21 cellular contexts compared by ENCODE assay signal in the genomic region with DNA sequence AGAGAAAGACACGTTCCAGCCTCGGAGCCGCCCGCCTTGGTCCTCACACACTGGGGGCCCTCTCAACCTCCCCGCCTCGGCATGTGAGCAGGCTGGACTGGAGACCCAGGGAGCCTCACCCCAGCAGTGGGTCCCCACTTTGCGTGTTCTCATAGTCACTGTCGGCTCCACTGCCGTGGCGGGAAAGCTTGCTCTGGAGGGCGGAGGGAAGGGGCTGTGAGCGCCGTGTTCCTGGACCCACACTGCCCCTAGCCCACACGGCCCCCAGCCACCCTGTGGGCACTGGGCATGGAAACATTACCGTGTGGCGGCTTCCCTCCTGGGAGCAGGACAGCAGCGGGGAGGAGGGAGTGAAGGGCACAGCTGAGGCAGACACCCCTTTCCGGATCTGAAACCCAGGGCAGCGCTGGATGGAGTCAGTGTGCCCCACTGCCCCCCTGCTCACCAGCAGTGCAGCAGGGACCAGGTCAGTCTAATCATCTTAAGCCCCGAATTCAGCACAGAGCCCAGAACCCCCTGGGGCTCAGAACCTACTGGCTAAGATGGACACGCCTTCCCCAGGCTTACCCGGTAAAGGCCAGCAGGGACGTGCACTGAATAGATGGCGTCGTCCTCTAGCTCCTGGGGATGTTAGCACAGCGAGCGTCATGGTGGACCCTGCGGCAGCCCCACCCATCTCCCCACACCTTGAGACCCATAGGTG. TPM values are rescaled to one million over a fixed set of nuclear protein-coding genes. Genes with fewer than 3 reads are reported as not detected.
DNase-seq lines count a peak whose midpoint lies in the region; ATAC-seq and TF ChIP-seq lines count a peak whose summit lies in the region.
"Had no signal": no experiment of that assay in that cellular context is flagged by ENCODE, and none has a peak within 500 bp of the region (broad histone marks: within the 10 kb centered on the region; RNA-seq: fewer than 3 reads in every experiment).

No MANE protein-coding gene starts in this region.

- H3K9me3 Mint-ChIP-seq in stimulated activated effector memory CD8-positive, alpha-beta T cell treated with anti-CD3 and anti-CD28 coated beads, Interleukin-12 subunit alpha, Interleukin-12 subunit beta, amount 100 ng/mL, for 72 hours, result no peaks in the 10 kb centered on the region
- H3K9me3 Mint-ChIP-seq: activated CD4-positive, alpha-beta T cell treated with anti-CD3 and anti-CD28 coated beads, Interleukin-2, amount 10 ng/mL, durations not matched to agents 7 days and 5 days; activated naive CD8-positive, alpha-beta T cell treated with anti-CD3 and anti-CD28 coated beads, Interleukin-2, amount 50 U/mL, for 24 hours; CD8-positive, alpha-beta T cell; endodermal cell; neural progenitor cell had no signal

- peak overlapping the region; percentile 57 for H3K9ac ChIP-seq in BLaER1
- H3K9ac ChIP-seq: GM23248, neural progenitor cell, SK-N-SH had no signal

- no peak overlapping the region for H2AFZ ChIP-seq in hepatocyte
- H2AFZ ChIP-seq: GM23248, neural progenitor cell had no signal

- H3K27me3 ChIP-seq in A673 (replicated peaks; ENCODE audit: insufficient read depth, low read depth, low read length, poor library complexity), result no peaks in the 10 kb centered on the region
- no peaks in the 10 kb centered on the region for H3K27me3 ChIP-seq in BLaER1
- no peaks in the 10 kb centered on the region for H3K27me3 ChIP-seq in hepatocyte
- no peaks in the 10 kb centered on the region for H3K27me3 ChIP-seq in tibial nerve
- H3K27me3 ChIP-seq: gastroesophageal sphincter, MG63, neural progenitor cell had no signal

- no peak for TF ChIP-seq EP300 in tibial nerve (IDR thresholded peaks at IDR 0.05)

- POLR2A ChIA-PET in A673 (lab: Charles Lee; ENCODE audit: low non-redundant PET), result no interaction called here

- H4K20me1 ChIP-seq in BLaER1 (peaks cover 93% of the 10 kb centered on the region), hepatocyte (ENCODE audit: insufficient read depth, poor library complexity, severe bottlenecking) (no peaks in the 10 kb centered on the region)

- H3K27ac ChIP-seq in A673 (ENCODE audit: low read depth, low read length, poor library complexity, severe bottlenecking) (peak overlapping the region; percentile 23), BLaER1 (peak overlapping the region; percentile 59), hepatocyte (peak overlapping the region; percentile 87), tibial nerve (peak overlapping the region in 1 of 4 donors; percentile 90)
- H3K27ac ChIP-seq: gastroesophageal sphincter, GM23248, neural progenitor cell, prostate gland had no signal

- TF ChIP-seq POLR2A in tibial nerve (IDR thresholded peaks at IDR 0.05), result no peak

- CTCF ChIA-PET in A673 (lab: Charles Lee), result interaction anchor here (1.0 kb wide), 1 partner anchor 426 kb away, joined by 3 read pairs; no protein-coding TSS in a partner anchor

- H3K4me3 ChIP-seq in A673 (ENCODE audit: low read depth, low read length, poor library complexity, severe bottlenecking) (no peak overlapping the region), BLaER1 (no peak overlapping the region), hepatocyte (no peak overlapping the region), tibial nerve (no peak overlapping the region)
- H3K4me3 ChIP-seq: gastroesophageal sphincter, GM23248, MG63, neural progenitor cell, prostate gland had no signal

- peaks cover 33% of the 10 kb centered on the region for H3K4me1 Mint-ChIP-seq in stimulated activated effector memory CD8-positive, alpha-beta T cell treated with anti-CD3 and anti-CD28 coated beads, Interleukin-12 subunit alpha, Interleukin-12 subunit beta, amount 100 ng/mL, for 72 hours

- peak overlapping the region; percentile 61 for H3K27ac Mint-ChIP-seq in stimulated activated effector memory CD8-positive, alpha-beta T cell treated with anti-CD3 and anti-CD28 coated beads, Interleukin-12 subunit alpha, Interleukin-12 subunit beta, amount 100 ng/mL, for 72 hours
- H3K27ac Mint-ChIP-seq: activated CD4-positive, alpha-beta T cell treated with anti-CD3 and anti-CD28 coated beads, Interleukin-2, amount 10 ng/mL, durations not matched to agents 7 days and 5 days; activated naive CD8-positive, alpha-beta T cell treated with anti-CD3 and anti-CD28 coated beads, Interleukin-2, amount 50 U/mL, for 24 hours; CD8-positive, alpha-beta T cell; endodermal cell; neural progenitor cell had no signal

- H3K4me2 ChIP-seq in BLaER1, result peak overlapping the region; percentile 59
- no peak overlapping the region for H3K4me2 ChIP-seq in hepatocyte
- H3K4me2 ChIP-seq: neural progenitor cell, SK-N-SH had no signal

- peaks cover 70% of the 10 kb centered on the region for H3K36me3 Mint-ChIP-seq in stimulated activated effector memory CD8-positive, alpha-beta T cell treated with anti-CD3 and anti-CD28 coated beads, Interleukin-12 subunit alpha, Interleukin-12 subunit beta, amount 100 ng/mL, for 72 hours

- H3K9me3 ChIP-seq in A673 (ENCODE audit: low read depth, low read length, poor library complexity, severe bottlenecking) (no peaks in the 10 kb centered on the region), BLaER1 (no peaks in the 10 kb centered on the region), hepatocyte (ENCODE audit: low read depth) (no peaks in the 10 kb centered on the region), tibial nerve (no peaks in the 10 kb centered on the region)
- H3K9me3 ChIP-seq: gastroesophageal sphincter, MG63, prostate gland, SK-N-SH had no signal

- peaks cover 10% of the 10 kb centered on the region for H3K79me2 ChIP-seq in hepatocyte

- intact Hi-C loops in A673 (cut with micrococcal nuclease; ENCODE audit: unreplicated experiment), result no loop called here

- H3K4me1 ChIP-seq in A673 (ENCODE audit: insufficient read depth, low read length, poor library complexity, severe bottlenecking) (peaks cover 16% of the 10 kb centered on the region), BLaER1 (peaks cover 66% of the 10 kb centered on the region), hepatocyte (ENCODE audit: insufficient read depth) (peaks cover 19% of the 10 kb centered on the region), tibial nerve (peaks cover 0 to 77% (median 27%) of the 10 kb centered on the region in 4 donors)
- H3K4me1 ChIP-seq: prostate gland had no signal

- H3K9me2 ChIP-seq in hepatocyte (replicated peaks; ENCODE audit: insufficient read depth), result no peaks in the 10 kb centered on the region
- H3K9me2 ChIP-seq: SK-N-SH had no signal

- no peak for ATAC-seq in stimulated activated effector memory CD8-positive, alpha-beta T cell treated with anti-CD3 and anti-CD28 coated beads, Interleukin-12 subunit alpha, Interleukin-12 subunit beta, amount 100 ng/mL, for 72 hours
- ATAC-seq: activated naive CD8-positive, alpha-beta T cell treated with anti-CD3 and anti-CD28 coated beads, Interleukin-2, amount 50 U/mL, for 24 hours; CD8-positive, alpha-beta T cell; gastroesophageal sphincter had no signal

- no peak for DNase-seq in A673 (ENCODE audit: low spot score)
- DNase-seq in hepatocyte (ENCODE audit: low spot score), result no peak
- no peak for DNase-seq in stimulated activated effector memory CD8-positive, alpha-beta T cell treated with anti-CD3 and anti-CD28 coated beads, Interleukin-12 subunit alpha, Interleukin-12 subunit beta, amount 100 ng/mL, for 72 hours (ENCODE audit: low spot score in 2 of 2)
- no peak for DNase-seq in GM20000 (ENCODE audit: low spot score)
- no peak for DNase-seq in DMS153 treated with DMSO at 0.1 percent for 48 hours (lab: John Stamatoyannopoulos, UW; ENCODE audit: unreplicated experiment)
- DNase-seq in tibial nerve (ENCODE audit: low spot score in 2 of 2), result no peak
- DNase-seq: activated CD4-positive, alpha-beta T cell treated with anti-CD3 and anti-CD28 coated beads, Interleukin-2, amount 10 ng/mL, durations not matched to agents 7 days and 5 days; activated naive CD8-positive, alpha-beta T cell treated with anti-CD3 and anti-CD28 coated beads, Interleukin-2, amount 50 U/mL, for 24 hours; CD8-positive, alpha-beta T cell; endodermal cell; GM23248; KBM-7; MG63; NCI-H2029 treated with DMSO at 0.1 percent for 48 hours; NCI-H774; RPMI8226; SK-N-SH had no signal

- H3K36me3 ChIP-seq in A673 (ENCODE audit: insufficient read depth, low read length, poor library complexity, severe bottlenecking) (peaks cover 72% of the 10 kb centered on the region), BLaER1 (peaks cover 91% of the 10 kb centered on the region), hepatocyte (replicated peaks; ENCODE audit: insufficient read depth, low read depth) (no peaks in the 10 kb centered on the region), tibial nerve (peaks cover 0 to 68% (median 21%) of the 10 kb centered on the region in 3 donors)
- H3K36me3 ChIP-seq: neural progenitor cell had no signal

- H3K4me3 Mint-ChIP-seq in stimulated activated effector memory CD8-positive, alpha-beta T cell treated with anti-CD3 and anti-CD28 coated beads, Interleukin-12 subunit alpha, Interleukin-12 subunit beta, amount 100 ng/mL, for 72 hours, result no peak overlapping the region
- H3K4me3 Mint-ChIP-seq: activated CD4-positive, alpha-beta T cell treated with anti-CD3 and anti-CD28 coated beads, Interleukin-2, amount 10 ng/mL, durations not matched to agents 7 days and 5 days; activated naive CD8-positive, alpha-beta T cell treated with anti-CD3 and anti-CD28 coated beads, Interleukin-2, amount 50 U/mL, for 24 hours; CD8-positive, alpha-beta T cell; endodermal cell; neural progenitor cell had no signal

- WGBS in hepatocyte (ENCODE audit: low lambda C conversion rate, missing lambda C conversion rate), result 95% methylated on average over 28 of the region's 28 CpGs
- 76 to 78% methylated on average over 23 to 24 of the region's 28 CpGs for WGBS in tibial nerve, 2 donors

- no TSS peak for BruUV-seq in A673 (replicated peaks; lab: Mats Ljungman, UMichigan)

- TF ChIP-seq CTCF in A673 (conservative IDR thresholded peaks at IDR 0.05; ENCODE audit: low read depth, low read length), result no peak
- TF ChIP-seq CTCF in hepatocyte (IDR thresholded peaks at IDR 0.05; ENCODE audit: poor library complexity), result no peak
- TF ChIP-seq CTCF in GM20000 (IDR thresholded peaks at IDR 0.05; ENCODE audit: extremely low read depth, missing control alignments), result no peak
- TF ChIP-seq CTCF in tibial nerve (IDR thresholded peaks at IDR 0.05), result no peak

RNA-seq across cellular contexts. Expression of a gene that starts 7.2 kb away (rescaled TPM):
- total RNA-seq in A673 (2021) (34.6 and 41.4 TPM in 2 replicates), hepatocyte (43.4 and 52.9 TPM in 2 replicates), tibial nerve (100 to 1,000 TPM; 119 to 188 (median 152) TPM)
- polyA plus RNA-seq in hepatocyte, result 92.9 and 94.2 TPM in 2 replicates

RNA-seq across cellular contexts. Expression of a gene that starts 8.8 kb away (rescaled TPM):
- total RNA-seq in A673 (2021) (5.4 and 8.0 TPM in 2 replicates), hepatocyte (16.8 and 19.2 TPM in 2 replicates), tibial nerve (10 to 100 TPM; 25.7 to 32.7 (median 30.3) TPM)
- 11.0 and 11.8 TPM in 2 replicates for polyA plus RNA-seq in hepatocyte

RNA-seq across cellular contexts. Expression of a gene that starts 13.8 kb away (rescaled TPM):
- total RNA-seq in A673 (2021), result 120 and 125 TPM in 2 replicates
- total RNA-seq in hepatocyte, result 18.6 and 20.0 TPM in 2 replicates
- polyA plus RNA-seq in hepatocyte, result 35.2 and 46.3 TPM in 2 replicates
- total RNA-seq in tibial nerve, result 100 to 1,000 TPM in 1 of 4 donors, 10 to 100 TPM in 3; 51.3 to 100 (median 89.7) TPM

RNA-seq across cellular contexts. Expression of a gene that starts 17.3 kb away (rescaled TPM):
- 81.5 and 98.7 TPM in 2 replicates for total RNA-seq in A673 (2021)
- 3.5 and 5.1 TPM in 2 replicates for total RNA-seq in hepatocyte
- 7.2 and 11.6 TPM in 2 replicates for polyA plus RNA-seq in hepatocyte
- total RNA-seq in tibial nerve, result 10 to 100 TPM; 19.0 to 50.1 (median 26.4) TPM

RNA-seq across cellular contexts. Expression of a gene that starts 47.0 kb away (rescaled TPM):
- 19.7 and 28.9 TPM in 2 replicates for total RNA-seq in A673 (2021)
- total RNA-seq in hepatocyte, result 0.83 and 1.5 TPM in 2 replicates
- polyA plus RNA-seq in hepatocyte, result 1.9 and 3.4 TPM in 2 replicates
- 100 to 1,000 TPM in 2 of 4 donors, 10 to 100 TPM in 2; 34.5 to 139 (median 83.1) TPM for total RNA-seq in tibial nerve
